In the genomic region with DNA sequence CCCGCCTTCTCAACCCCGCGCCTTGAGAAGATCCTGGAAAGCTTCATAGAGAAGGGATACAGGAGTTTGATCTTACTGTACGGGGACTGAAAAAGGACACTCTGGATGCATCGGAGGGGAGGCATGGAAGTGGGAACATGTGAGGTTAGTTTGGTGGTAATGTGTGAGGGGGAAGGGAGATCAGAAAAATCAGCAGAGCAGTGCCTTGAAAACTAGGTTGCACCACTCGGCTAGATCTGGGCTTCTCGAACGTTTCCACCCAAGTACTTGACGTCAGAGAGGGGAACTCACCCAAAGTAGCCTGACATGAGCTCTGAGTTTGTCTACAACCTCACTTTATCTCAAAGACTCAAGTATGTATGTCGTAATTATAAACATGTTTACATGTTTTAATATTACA, we compare ENCODE assay signal across 12 cellular contexts. TPM values are rescaled to one million over a fixed set of nuclear protein-coding genes. Genes with fewer than 3 reads are reported as not detected.
DNase-seq lines count a peak whose midpoint lies in the region; ATAC-seq, FAIRE-seq and TF ChIP-seq lines count a peak whose summit lies in the region.
"Had no signal": no experiment of that assay in that cellular context is flagged by ENCODE, and none has a peak within 500 bp of the region (broad histone marks: within the 10 kb centered on the region; RNA-seq: fewer than 3 reads in every experiment).

No MANE protein-coding gene starts in this region.

- H3K27me3 Mint-ChIP-seq in activated naive CD4-positive, alpha-beta T cell treated with anti-CD3 and anti-CD28 coated beads for 36 hours (ENCODE audit: low read depth), result no peaks in the 10 kb centered on the region
- H3K27me3 Mint-ChIP-seq: activated B cell treated with CpG ODN at 0.5 μM for 24 hours had no signal

- H3K79me2 ChIP-seq in osteoblast (ENCODE audit: insufficient read depth, low read length), result peaks cover 38% of the 10 kb centered on the region

- FAIRE-seq in GM12891 (lab: Jason Lieb, UNC) (peak; percentile 9), RCC 7860 (lab: Jason Lieb, UNC) (no peak)

- H3K4me1 Mint-ChIP-seq in activated naive CD4-positive, alpha-beta T cell treated with anti-CD3 and anti-CD28 coated beads for 36 hours (ENCODE audit: low read depth), result peaks cover 43% of the 10 kb centered on the region

- peaks cover 8% of the 10 kb centered on the region for H3K36me3 Mint-ChIP-seq in activated naive CD4-positive, alpha-beta T cell treated with anti-CD3 and anti-CD28 coated beads for 36 hours (ENCODE audit: low read depth)

- H3K27ac ChIP-seq in osteoblast (ENCODE audit: low read depth, low read length), result no peak overlapping the region

- CTCF ChIA-PET in activated naive CD4-positive, alpha-beta T cell treated with anti-CD3 and anti-CD28 coated beads for 36 hours (lab: Charles Lee), result interaction anchor here (0.9 to 1.4 kb wide), 2 partner anchors 13 to 63 kb away, joined by 3 to 4 read pairs; partner anchors contain the start of gene ALG8

- H3K4me2 ChIP-seq in osteoblast (ENCODE audit: insufficient read depth, low read length), result no peak overlapping the region

- peaks cover 18% of the 10 kb centered on the region for H4K20me1 ChIP-seq in osteoblast (ENCODE audit: insufficient read depth, low read length)

- H3K4me3 Mint-ChIP-seq in activated naive CD4-positive, alpha-beta T cell treated with anti-CD3 and anti-CD28 coated beads for 36 hours, result peak overlapping the region; percentile 59
- H3K4me3 Mint-ChIP-seq: activated B cell treated with CpG ODN at 0.5 μM for 24 hours had no signal

- H3K27ac Mint-ChIP-seq in activated naive CD4-positive, alpha-beta T cell treated with anti-CD3 and anti-CD28 coated beads for 36 hours, result peak overlapping the region; percentile 95

- peaks cover 70% of the 10 kb centered on the region for H3K36me3 ChIP-seq in osteoblast (ENCODE audit: insufficient read depth, low read length)

- no peak for TF ChIP-seq POLR2A in GM12891 (IDR thresholded peaks at IDR 0.05; ENCODE audit: low read depth, low read length)

- H3K27me3 ChIP-seq in osteoblast (ENCODE audit: insufficient read depth, low read length), result no peaks in the 10 kb centered on the region

- intact Hi-C loops in activated naive CD4-positive, alpha-beta T cell treated with anti-CD3 and anti-CD28 coated beads for 36 hours (cut with micrococcal nuclease), result loop anchor here (1.0 to 5.0 kb wide), 3 partner anchors 24 to 566 kb away; partner anchors contain the start of genes CLNS1A and INTS4

- H2AFZ ChIP-seq in osteoblast (ENCODE audit: low read length), result no peak overlapping the region

- no peak for ATAC-seq in left lobe of liver
- ATAC-seq: esophagus mucosa, right cardiac atrium had no signal

- no peaks in the 10 kb centered on the region for H3K9me3 Mint-ChIP-seq in activated naive CD4-positive, alpha-beta T cell treated with anti-CD3 and anti-CD28 coated beads for 36 hours
- H3K9me3 Mint-ChIP-seq: activated B cell treated with CpG ODN at 0.5 μM for 24 hours had no signal

- no peak overlapping the region for H3K4me3 ChIP-seq in osteoblast (ENCODE audit: insufficient read depth, low read length)

- DNase-seq in GM12891 (ENCODE audit: insufficient read length, low spot score) (no peak), T-helper 1 cell (peak in 4 of 5 donors; percentile 53 to 64 (median 59)), osteoblast (ENCODE audit: insufficient read length, low spot score, missing footprints) (peak; percentile 32), left lobe of liver (ENCODE audit: low spot score) (no peak), RCC 7860 (ENCODE audit: low spot score) (no peak), SIG-M5 treated with dmso at 0.1 percent for 504 hours (lab: John Stamatoyannopoulos, UW; ENCODE audit: unreplicated experiment) (no peak)
- peak; percentile 53 for DNase-seq in activated naive CD4-positive, alpha-beta T cell treated with anti-CD3 and anti-CD28 coated beads for 36 hours
- DNase-seq: activated B cell treated with CpG ODN at 0.5 μM for 24 hours, DMS53, NCI-H226 had no signal

- H3K4me1 ChIP-seq in osteoblast (ENCODE audit: insufficient read depth, low read length), result peaks cover 6% of the 10 kb centered on the region

- H3K9me3 ChIP-seq in osteoblast (ENCODE audit: low read depth, low read length), result no peaks in the 10 kb centered on the region

- TF ChIP-seq CTCF in osteoblast (IDR thresholded peaks at IDR 0.05; ENCODE audit: extremely low read depth, low read depth, low read length), result no peak

TF ChIP-seq in GM12891, 5 proteins besides CTCF, POLR2A, EP300 and RAD21:
- no peak for TF ChIP-seq SPI1 (IDR thresholded peaks at IDR 0.05; ENCODE audit: low read depth, low read length)
- TF ChIP-seq POLR2AphosphoS5 (IDR thresholded peaks at IDR 0.05; ENCODE audit: low read depth, low read length), result no peak
- no peak for TF ChIP-seq TAF1 (IDR thresholded peaks at IDR 0.05; ENCODE audit: low read depth, low read length)
- TF ChIP-seq POU2F2 (IDR thresholded peaks at IDR 0.05; ENCODE audit: low read depth, low read length), result no peak
- no peak for TF ChIP-seq PAX5 (IDR thresholded peaks at IDR 0.05; ENCODE audit: insufficient read depth, low read length, severe bottlenecking)

RNA-seq across cellular contexts. Expression of gene USP35, which starts 14.5 kb away (rescaled TPM):
- polyA plus RNA-seq in GM12891 (2012; ENCODE audit: low read depth, missing spikeins), result 2.9 TPM
- total RNA-seq in activated naive CD4-positive, alpha-beta T cell treated with anti-CD3 and anti-CD28 coated beads for 36 hours, result 10 to 100 TPM; 13.4 to 14.2 TPM
- total RNA-seq in osteoblast (21.4 and 26.2 TPM in 2 replicates), left lobe of liver (7.8 TPM)

RNA-seq across cellular contexts. Expression of gene KCTD21, which starts 14.8 kb away (rescaled TPM):
- 3.0 TPM for polyA plus RNA-seq in GM12891 (2012; ENCODE audit: low read depth, missing spikeins)
- 10 to 100 TPM in 1 of 2 experiments, 1 to 10 TPM in 1; 8.6 to 10.1 TPM for total RNA-seq in activated naive CD4-positive, alpha-beta T cell treated with anti-CD3 and anti-CD28 coated beads for 36 hours
- total RNA-seq in osteoblast (14.5 and 15.0 TPM in 2 replicates), left lobe of liver (12.5 TPM)

Comparison
In these comparisons a context has a peak if more than half of its experiments do, and no peak if none do; other contexts are left out.
1. DNase-seq: peak in T-helper 1 cell (4 of 5), activated naive CD4-positive, alpha-beta T cell treated with anti-CD3 and anti-CD28 coated beads for 36 hours (single experiment) and osteoblast (single experiment); none in GM12891 (single experiment), left lobe of liver (single experiment), RCC 7860 (single experiment) and SIG-M5 treated with dmso at 0.1 percent for 504 hours (single experiment).